1 cellular context compared by ENCODE assay signal in the genomic region with DNA sequence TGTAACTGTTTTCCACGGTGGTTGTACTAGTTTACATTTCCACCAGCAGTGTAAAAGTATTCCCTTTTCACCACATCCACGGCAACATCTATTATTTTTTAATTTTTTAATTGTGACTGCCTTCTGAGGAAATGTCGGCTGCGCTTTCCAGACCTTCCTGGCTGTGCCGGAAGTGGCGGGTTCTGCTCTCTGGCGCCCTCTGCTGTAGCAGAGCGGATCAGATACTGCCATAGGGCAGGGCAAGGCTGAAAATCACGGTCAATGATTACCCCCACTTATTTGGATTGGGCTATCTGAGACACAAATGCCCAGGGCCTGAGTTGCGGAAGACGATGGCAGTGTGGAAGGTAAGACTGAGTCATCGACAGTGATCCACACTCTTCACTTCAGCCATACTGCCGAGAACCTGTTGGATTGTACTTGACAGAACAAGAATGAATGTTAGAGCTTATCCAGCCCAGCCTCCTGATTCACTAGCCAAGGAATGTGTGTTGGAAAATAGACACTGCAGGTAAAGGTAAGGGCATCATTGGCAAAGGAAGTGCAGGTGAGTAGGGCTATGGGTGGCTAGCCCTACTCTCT.
TF ChIP-seq lines count a peak whose summit lies in the region.

No MANE protein-coding gene starts in this region.

TF ChIP-seq in WTC11, 78 proteins besides CTCF, POLR2A, EP300 and RAD21 (continued from another document):
- TF ChIP-seq, protein P1, sequence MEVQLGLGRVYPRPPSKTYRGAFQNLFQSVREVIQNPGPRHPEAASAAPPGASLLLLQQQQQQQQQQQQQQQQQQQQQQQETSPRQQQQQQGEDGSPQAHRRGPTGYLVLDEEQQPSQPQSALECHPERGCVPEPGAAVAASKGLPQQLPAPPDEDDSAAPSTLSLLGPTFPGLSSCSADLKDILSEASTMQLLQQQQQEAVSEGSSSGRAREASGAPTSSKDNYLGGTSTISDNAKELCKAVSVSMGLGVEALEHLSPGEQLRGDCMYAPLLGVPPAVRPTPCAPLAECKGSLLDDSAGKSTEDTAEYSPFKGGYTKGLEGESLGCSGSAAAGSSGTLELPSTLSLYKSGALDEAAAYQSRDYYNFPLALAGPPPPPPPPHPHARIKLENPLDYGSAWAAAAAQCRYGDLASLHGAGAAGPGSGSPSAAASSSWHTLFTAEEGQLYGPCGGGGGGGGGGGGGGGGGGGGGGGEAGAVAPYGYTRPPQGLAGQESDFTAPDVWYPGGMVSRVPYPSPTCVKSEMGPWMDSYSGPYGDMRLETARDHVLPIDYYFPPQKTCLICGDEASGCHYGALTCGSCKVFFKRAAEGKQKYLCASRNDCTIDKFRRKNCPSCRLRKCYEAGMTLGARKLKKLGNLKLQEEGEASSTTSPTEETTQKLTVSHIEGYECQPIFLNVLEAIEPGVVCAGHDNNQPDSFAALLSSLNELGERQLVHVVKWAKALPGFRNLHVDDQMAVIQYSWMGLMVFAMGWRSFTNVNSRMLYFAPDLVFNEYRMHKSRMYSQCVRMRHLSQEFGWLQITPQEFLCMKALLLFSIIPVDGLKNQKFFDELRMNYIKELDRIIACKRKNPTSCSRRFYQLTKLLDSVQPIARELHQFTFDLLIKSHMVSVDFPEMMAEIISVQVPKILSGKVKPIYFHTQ (CRISPR knock-in tag; IDR thresholded peaks at IDR 0.05): no peak
- TF ChIP-seq, protein P2, sequence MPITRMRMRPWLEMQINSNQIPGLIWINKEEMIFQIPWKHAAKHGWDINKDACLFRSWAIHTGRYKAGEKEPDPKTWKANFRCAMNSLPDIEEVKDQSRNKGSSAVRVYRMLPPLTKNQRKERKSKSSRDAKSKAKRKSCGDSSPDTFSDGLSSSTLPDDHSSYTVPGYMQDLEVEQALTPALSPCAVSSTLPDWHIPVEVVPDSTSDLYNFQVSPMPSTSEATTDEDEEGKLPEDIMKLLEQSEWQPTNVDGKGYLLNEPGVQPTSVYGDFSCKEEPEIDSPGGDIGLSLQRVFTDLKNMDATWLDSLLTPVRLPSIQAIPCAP (CRISPR knock-in tag; IDR thresholded peaks at IDR 0.05): no peak
- no peak for TF ChIP-seq HMGA2 (CRISPR knock-in tag; IDR thresholded peaks at IDR 0.05)
- TF ChIP-seq, protein P3, sequence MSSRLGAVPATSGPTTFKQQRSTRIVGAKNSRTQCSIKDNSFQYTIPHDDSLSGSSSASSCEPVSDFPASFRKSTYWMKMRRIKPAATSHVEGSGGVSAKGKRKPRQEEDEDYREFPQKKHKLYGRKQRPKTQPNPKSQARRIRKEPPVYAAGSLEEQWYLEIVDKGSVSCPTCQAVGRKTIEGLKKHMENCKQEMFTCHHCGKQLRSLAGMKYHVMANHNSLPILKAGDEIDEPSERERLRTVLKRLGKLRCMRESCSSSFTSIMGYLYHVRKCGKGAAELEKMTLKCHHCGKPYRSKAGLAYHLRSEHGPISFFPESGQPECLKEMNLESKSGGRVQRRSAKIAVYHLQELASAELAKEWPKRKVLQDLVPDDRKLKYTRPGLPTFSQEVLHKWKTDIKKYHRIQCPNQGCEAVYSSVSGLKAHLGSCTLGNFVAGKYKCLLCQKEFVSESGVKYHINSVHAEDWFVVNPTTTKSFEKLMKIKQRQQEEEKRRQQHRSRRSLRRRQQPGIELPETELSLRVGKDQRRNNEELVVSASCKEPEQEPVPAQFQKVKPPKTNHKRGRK (CRISPR knock-in tag; IDR thresholded peaks at IDR 0.05; ENCODE audit: borderline replicate concordance): no peak
- TF ChIP-seq, protein P4, sequence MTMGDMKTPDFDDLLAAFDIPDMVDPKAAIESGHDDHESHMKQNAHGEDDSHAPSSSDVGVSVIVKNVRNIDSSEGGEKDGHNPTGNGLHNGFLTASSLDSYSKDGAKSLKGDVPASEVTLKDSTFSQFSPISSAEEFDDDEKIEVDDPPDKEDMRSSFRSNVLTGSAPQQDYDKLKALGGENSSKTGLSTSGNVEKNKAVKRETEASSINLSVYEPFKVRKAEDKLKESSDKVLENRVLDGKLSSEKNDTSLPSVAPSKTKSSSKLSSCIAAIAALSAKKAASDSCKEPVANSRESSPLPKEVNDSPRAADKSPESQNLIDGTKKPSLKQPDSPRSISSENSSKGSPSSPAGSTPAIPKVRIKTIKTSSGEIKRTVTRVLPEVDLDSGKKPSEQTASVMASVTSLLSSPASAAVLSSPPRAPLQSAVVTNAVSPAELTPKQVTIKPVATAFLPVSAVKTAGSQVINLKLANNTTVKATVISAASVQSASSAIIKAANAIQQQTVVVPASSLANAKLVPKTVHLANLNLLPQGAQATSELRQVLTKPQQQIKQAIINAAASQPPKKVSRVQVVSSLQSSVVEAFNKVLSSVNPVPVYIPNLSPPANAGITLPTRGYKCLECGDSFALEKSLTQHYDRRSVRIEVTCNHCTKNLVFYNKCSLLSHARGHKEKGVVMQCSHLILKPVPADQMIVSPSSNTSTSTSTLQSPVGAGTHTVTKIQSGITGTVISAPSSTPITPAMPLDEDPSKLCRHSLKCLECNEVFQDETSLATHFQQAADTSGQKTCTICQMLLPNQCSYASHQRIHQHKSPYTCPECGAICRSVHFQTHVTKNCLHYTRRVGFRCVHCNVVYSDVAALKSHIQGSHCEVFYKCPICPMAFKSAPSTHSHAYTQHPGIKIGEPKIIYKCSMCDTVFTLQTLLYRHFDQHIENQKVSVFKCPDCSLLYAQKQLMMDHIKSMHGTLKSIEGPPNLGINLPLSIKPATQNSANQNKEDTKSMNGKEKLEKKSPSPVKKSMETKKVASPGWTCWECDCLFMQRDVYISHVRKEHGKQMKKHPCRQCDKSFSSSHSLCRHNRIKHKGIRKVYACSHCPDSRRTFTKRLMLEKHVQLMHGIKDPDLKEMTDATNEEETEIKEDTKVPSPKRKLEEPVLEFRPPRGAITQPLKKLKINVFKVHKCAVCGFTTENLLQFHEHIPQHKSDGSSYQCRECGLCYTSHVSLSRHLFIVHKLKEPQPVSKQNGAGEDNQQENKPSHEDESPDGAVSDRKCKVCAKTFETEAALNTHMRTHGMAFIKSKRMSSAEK (CRISPR knock-in tag; IDR thresholded peaks at IDR 0.05; ENCODE audit: borderline replicate concordance): no peak
- TF ChIP-seq NR1H2 (CRISPR knock-in tag; IDR thresholded peaks at IDR 0.05): no peak
- no peak for TF ChIP-seq TCF7 (CRISPR knock-in tag; IDR thresholded peaks at IDR 0.05; ENCODE audit: low read depth)
- TF ChIP-seq TEAD4 (CRISPR knock-in tag; IDR thresholded peaks at IDR 0.05): no peak
